In genomic region chr9:33878691-33879366, GRCh38 we compare ENCODE assay signal across 2 cellular contexts.
TF ChIP-seq lines count a peak whose summit lies in the region.

No MANE protein-coding gene starts in this region.

TF ChIP-seq in HepG2, 621 proteins besides CTCF, POLR2A, EP300 and RAD21 (continued from another document):
- TF ChIP-seq CAMTA2 (CRISPR knock-in tag; IDR thresholded peaks at IDR 0.05; ENCODE audit: borderline replicate concordance) = no peak
- TF ChIP-seq TBX3 (IDR thresholded peaks at IDR 0.05; ENCODE audit: borderline replicate concordance) = no peak
- TF ChIP-seq ZNF672 (CRISPR knock-in tag; IDR thresholded peaks at IDR 0.05) = no peak
- TF ChIP-seq TGIF2 (CRISPR knock-in tag; IDR thresholded peaks at IDR 0.05) = no peak
- TF ChIP-seq ZNF570 (CRISPR knock-in tag; IDR thresholded peaks at IDR 0.05; ENCODE audit: borderline replicate concordance) = no peak
- TF ChIP-seq SMC3 (IDR thresholded peaks at IDR 0.05; ENCODE audit: low read length) = no peak
- TF ChIP-seq TSC22D2 (CRISPR knock-in tag; IDR thresholded peaks at IDR 0.05; ENCODE audit: borderline replicate concordance) = no peak
- TF ChIP-seq, protein P1, sequence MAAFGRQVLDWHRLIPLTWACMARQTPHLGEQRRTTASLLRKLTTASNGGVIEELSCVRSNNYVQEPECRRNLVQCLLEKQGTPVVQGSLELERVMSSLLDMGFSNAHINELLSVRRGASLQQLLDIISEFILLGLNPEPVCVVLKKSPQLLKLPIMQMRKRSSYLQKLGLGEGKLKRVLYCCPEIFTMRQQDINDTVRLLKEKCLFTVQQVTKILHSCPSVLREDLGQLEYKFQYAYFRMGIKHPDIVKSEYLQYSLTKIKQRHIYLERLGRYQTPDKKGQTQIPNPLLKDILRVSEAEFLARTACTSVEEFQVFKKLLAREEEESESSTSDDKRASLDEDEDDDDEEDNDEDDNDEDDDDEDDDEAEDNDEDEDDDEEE (CRISPR knock-in tag; IDR thresholded peaks at IDR 0.05) = no peak
- no peak for TF ChIP-seq REXO4 (CRISPR knock-in tag; IDR thresholded peaks at IDR 0.05; ENCODE audit: borderline replicate concordance)
TF ChIP-seq in HepG2: peak in this region for 0.

TF ChIP-seq in WTC11, 78 proteins besides CTCF, POLR2A, EP300 and RAD21 (continued from another document):
- TF ChIP-seq, protein P2, sequence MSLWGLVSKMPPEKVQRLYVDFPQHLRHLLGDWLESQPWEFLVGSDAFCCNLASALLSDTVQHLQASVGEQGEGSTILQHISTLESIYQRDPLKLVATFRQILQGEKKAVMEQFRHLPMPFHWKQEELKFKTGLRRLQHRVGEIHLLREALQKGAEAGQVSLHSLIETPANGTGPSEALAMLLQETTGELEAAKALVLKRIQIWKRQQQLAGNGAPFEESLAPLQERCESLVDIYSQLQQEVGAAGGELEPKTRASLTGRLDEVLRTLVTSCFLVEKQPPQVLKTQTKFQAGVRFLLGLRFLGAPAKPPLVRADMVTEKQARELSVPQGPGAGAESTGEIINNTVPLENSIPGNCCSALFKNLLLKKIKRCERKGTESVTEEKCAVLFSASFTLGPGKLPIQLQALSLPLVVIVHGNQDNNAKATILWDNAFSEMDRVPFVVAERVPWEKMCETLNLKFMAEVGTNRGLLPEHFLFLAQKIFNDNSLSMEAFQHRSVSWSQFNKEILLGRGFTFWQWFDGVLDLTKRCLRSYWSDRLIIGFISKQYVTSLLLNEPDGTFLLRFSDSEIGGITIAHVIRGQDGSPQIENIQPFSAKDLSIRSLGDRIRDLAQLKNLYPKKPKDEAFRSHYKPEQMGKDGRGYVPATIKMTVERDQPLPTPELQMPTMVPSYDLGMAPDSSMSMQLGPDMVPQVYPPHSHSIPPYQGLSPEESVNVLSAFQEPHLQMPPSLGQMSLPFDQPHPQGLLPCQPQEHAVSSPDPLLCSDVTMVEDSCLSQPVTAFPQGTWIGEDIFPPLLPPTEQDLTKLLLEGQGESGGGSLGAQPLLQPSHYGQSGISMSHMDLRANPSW (CRISPR knock-in tag; conservative IDR thresholded peaks at IDR 0.05; ENCODE audit: low read depth) = no peak
- TF ChIP-seq JAZF1 (CRISPR knock-in tag; IDR thresholded peaks at IDR 0.05) (no peak), CREB1 (CRISPR knock-in tag; IDR thresholded peaks at IDR 0.05) (no peak), MYBL2 (CRISPR knock-in tag; IDR thresholded peaks at IDR 0.05) (no peak), ATF1 (CRISPR knock-in tag; IDR thresholded peaks at IDR 0.05) (no peak), NFYB (CRISPR knock-in tag; conservative IDR thresholded peaks at IDR 0.05; ENCODE audit: low read depth) (no peak), RELA (CRISPR knock-in tag; IDR thresholded peaks at IDR 0.05; ENCODE audit: borderline replicate concordance) (no peak), FOXK1 (CRISPR knock-in tag; IDR thresholded peaks at IDR 0.05) (no peak), IRF2 (CRISPR knock-in tag; IDR thresholded peaks at IDR 0.05; ENCODE audit: borderline replicate concordance, low read depth) (no peak), PRRX2 (CRISPR knock-in tag; IDR thresholded peaks at IDR 0.05) (no peak), PRDM15 (CRISPR knock-in tag; IDR thresholded peaks at IDR 0.05) (no peak)
- TF ChIP-seq, protein P3, sequence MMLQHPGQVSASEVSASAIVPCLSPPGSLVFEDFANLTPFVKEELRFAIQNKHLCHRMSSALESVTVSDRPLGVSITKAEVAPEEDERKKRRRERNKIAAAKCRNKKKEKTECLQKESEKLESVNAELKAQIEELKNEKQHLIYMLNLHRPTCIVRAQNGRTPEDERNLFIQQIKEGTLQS (CRISPR knock-in tag; conservative IDR thresholded peaks at IDR 0.05) = no peak
- TF ChIP-seq, protein P4, sequence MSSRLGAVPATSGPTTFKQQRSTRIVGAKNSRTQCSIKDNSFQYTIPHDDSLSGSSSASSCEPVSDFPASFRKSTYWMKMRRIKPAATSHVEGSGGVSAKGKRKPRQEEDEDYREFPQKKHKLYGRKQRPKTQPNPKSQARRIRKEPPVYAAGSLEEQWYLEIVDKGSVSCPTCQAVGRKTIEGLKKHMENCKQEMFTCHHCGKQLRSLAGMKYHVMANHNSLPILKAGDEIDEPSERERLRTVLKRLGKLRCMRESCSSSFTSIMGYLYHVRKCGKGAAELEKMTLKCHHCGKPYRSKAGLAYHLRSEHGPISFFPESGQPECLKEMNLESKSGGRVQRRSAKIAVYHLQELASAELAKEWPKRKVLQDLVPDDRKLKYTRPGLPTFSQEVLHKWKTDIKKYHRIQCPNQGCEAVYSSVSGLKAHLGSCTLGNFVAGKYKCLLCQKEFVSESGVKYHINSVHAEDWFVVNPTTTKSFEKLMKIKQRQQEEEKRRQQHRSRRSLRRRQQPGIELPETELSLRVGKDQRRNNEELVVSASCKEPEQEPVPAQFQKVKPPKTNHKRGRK (CRISPR knock-in tag; IDR thresholded peaks at IDR 0.05; ENCODE audit: borderline replicate concordance) = no peak
